2 cellular contexts compared by ENCODE assay signal in the genomic region with DNA sequence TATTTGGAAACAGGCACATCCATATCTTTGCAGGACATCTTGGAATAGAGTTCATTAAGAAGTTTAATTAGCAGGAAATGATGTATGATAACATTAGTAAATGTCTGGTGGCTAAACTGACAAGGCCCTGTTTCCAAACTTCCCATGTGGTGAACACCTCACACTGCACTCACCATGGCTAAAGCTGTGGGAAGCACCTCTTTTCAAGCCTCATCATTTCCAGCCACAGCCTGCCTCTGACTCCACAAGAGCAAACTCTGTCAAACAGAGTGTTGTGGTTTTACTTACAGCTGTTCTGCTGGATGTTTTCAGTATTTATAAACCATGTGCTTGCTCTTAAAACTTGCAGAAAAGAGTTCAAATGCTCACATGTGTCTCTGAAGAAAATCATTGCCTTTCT.
TF ChIP-seq lines count a peak whose summit lies in the region.

No MANE protein-coding gene starts in this region.

TF ChIP-seq in HepG2, 621 proteins besides CTCF, POLR2A, EP300 and RAD21:
- TF ChIP-seq ZNF749 (CRISPR knock-in tag; IDR thresholded peaks at IDR 0.05; ENCODE audit: borderline replicate concordance) (no peak), FLYWCH1 (CRISPR knock-in tag; IDR thresholded peaks at IDR 0.05) (no peak), ZNF160 (CRISPR knock-in tag; IDR thresholded peaks at IDR 0.05) (no peak), ELF3 (CRISPR knock-in tag; IDR thresholded peaks at IDR 0.05) (no peak)
- TF ChIP-seq, protein P1, sequence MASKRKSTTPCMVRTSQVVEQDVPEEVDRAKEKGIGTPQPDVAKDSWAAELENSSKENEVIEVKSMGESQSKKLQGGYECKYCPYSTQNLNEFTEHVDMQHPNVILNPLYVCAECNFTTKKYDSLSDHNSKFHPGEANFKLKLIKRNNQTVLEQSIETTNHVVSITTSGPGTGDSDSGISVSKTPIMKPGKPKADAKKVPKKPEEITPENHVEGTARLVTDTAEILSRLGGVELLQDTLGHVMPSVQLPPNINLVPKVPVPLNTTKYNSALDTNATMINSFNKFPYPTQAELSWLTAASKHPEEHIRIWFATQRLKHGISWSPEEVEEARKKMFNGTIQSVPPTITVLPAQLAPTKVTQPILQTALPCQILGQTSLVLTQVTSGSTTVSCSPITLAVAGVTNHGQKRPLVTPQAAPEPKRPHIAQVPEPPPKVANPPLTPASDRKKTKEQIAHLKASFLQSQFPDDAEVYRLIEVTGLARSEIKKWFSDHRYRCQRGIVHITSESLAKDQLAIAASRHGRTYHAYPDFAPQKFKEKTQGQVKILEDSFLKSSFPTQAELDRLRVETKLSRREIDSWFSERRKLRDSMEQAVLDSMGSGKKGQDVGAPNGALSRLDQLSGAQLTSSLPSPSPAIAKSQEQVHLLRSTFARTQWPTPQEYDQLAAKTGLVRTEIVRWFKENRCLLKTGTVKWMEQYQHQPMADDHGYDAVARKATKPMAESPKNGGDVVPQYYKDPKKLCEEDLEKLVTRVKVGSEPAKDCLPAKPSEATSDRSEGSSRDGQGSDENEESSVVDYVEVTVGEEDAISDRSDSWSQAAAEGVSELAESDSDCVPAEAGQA (IDR thresholded peaks at IDR 0.05; ENCODE audit: low read depth) = no peak
- TF ChIP-seq, protein P1 (CRISPR knock-in tag; IDR thresholded peaks at IDR 0.05; ENCODE audit: borderline replicate concordance) = no peak
- TF ChIP-seq, protein P2, sequence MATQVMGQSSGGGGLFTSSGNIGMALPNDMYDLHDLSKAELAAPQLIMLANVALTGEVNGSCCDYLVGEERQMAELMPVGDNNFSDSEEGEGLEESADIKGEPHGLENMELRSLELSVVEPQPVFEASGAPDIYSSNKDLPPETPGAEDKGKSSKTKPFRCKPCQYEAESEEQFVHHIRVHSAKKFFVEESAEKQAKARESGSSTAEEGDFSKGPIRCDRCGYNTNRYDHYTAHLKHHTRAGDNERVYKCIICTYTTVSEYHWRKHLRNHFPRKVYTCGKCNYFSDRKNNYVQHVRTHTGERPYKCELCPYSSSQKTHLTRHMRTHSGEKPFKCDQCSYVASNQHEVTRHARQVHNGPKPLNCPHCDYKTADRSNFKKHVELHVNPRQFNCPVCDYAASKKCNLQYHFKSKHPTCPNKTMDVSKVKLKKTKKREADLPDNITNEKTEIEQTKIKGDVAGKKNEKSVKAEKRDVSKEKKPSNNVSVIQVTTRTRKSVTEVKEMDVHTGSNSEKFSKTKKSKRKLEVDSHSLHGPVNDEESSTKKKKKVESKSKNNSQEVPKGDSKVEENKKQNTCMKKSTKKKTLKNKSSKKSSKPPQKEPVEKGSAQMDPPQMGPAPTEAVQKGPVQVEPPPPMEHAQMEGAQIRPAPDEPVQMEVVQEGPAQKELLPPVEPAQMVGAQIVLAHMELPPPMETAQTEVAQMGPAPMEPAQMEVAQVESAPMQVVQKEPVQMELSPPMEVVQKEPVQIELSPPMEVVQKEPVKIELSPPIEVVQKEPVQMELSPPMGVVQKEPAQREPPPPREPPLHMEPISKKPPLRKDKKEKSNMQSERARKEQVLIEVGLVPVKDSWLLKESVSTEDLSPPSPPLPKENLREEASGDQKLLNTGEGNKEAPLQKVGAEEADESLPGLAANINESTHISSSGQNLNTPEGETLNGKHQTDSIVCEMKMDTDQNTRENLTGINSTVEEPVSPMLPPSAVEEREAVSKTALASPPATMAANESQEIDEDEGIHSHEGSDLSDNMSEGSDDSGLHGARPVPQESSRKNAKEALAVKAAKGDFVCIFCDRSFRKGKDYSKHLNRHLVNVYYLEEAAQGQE (IDR thresholded peaks at IDR 0.05; ENCODE audit: borderline replicate concordance in 1 of 2, low read depth in 1 of 2, low read length in 2 of 2) = no peak
TF ChIP-seq in HepG2: peak in this region for 0.

TF ChIP-seq in WTC11, 78 proteins besides CTCF, POLR2A, EP300 and RAD21:
- TF ChIP-seq, protein P3, sequence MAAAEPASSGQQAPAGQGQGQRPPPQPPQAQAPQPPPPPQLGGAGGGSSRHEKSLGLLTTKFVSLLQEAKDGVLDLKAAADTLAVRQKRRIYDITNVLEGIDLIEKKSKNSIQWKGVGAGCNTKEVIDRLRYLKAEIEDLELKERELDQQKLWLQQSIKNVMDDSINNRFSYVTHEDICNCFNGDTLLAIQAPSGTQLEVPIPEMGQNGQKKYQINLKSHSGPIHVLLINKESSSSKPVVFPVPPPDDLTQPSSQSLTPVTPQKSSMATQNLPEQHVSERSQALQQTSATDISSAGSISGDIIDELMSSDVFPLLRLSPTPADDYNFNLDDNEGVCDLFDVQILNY (CRISPR knock-in tag; IDR thresholded peaks at IDR 0.05) = no peak
- TF ChIP-seq, protein P4, sequence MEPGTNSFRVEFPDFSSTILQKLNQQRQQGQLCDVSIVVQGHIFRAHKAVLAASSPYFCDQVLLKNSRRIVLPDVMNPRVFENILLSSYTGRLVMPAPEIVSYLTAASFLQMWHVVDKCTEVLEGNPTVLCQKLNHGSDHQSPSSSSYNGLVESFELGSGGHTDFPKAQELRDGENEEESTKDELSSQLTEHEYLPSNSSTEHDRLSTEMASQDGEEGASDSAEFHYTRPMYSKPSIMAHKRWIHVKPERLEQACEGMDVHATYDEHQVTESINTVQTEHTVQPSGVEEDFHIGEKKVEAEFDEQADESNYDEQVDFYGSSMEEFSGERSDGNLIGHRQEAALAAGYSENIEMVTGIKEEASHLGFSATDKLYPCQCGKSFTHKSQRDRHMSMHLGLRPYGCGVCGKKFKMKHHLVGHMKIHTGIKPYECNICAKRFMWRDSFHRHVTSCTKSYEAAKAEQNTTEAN (CRISPR knock-in tag; IDR thresholded peaks at IDR 0.05) = no peak
- TF ChIP-seq ZNF263 (CRISPR knock-in tag; IDR thresholded peaks at IDR 0.05; ENCODE audit: low read depth) (no peak), ZBTB21 (CRISPR knock-in tag; IDR thresholded peaks at IDR 0.05; ENCODE audit: borderline replicate concordance) (no peak)
